13 cellular contexts compared by ENCODE assay signal in genomic region chr11:67292671-67293070, GRCh38. TPM values are rescaled to one million over a fixed set of nuclear protein-coding genes. Genes with fewer than 3 reads are reported as not detected.
DNase-seq lines count a peak whose midpoint lies in the region; ATAC-seq and TF ChIP-seq lines count a peak whose summit lies in the region.
"Had no signal": no experiment of that assay in that cellular context is flagged by ENCODE, and none has a peak within 500 bp of the region (broad histone marks: within the 10 kb centered on the region; RNA-seq: fewer than 3 reads in every experiment).

No MANE protein-coding gene starts in this region.

- peaks cover 6% of the 10 kb centered on the region for H3K9me3 Mint-ChIP-seq in activated naive CD4-positive, alpha-beta T cell treated with anti-CD3 and anti-CD28 coated beads, Interleukin-2, amount 50 U/mL, for 24 hours
- peaks cover 18% of the 10 kb centered on the region for H3K9me3 Mint-ChIP-seq in activated CD8-positive, alpha-beta T cell treated with anti-CD3 and anti-CD28 coated beads, Interleukin-2, amount 10 ng/mL, durations not matched to agents 7 days and 5 days (ENCODE audit: insufficient read depth)

- H3K27ac Mint-ChIP-seq in activated naive CD4-positive, alpha-beta T cell treated with anti-CD3 and anti-CD28 coated beads, Interleukin-2, amount 50 U/mL, for 24 hours, result peak overlapping the region; percentile 90
- peak overlapping the region; percentile 7 for H3K27ac Mint-ChIP-seq in activated CD8-positive, alpha-beta T cell treated with anti-CD3 and anti-CD28 coated beads, Interleukin-2, amount 10 ng/mL, durations not matched to agents 7 days and 5 days

- no peaks in the 10 kb centered on the region for H3K27me3 ChIP-seq in suprapubic skin
- H3K27me3 ChIP-seq in uterus, result no peaks in the 10 kb centered on the region

- H3K27ac ChIP-seq in suprapubic skin, result peak overlapping the region; percentile 59
- no peak overlapping the region for H3K27ac ChIP-seq in uterus

- no peaks in the 10 kb centered on the region for H3K27me3 Mint-ChIP-seq in activated naive CD4-positive, alpha-beta T cell treated with anti-CD3 and anti-CD28 coated beads, Interleukin-2, amount 50 U/mL, for 24 hours
- H3K27me3 Mint-ChIP-seq in activated CD8-positive, alpha-beta T cell treated with anti-CD3 and anti-CD28 coated beads, Interleukin-2, amount 10 ng/mL, durations not matched to agents 7 days and 5 days (ENCODE audit: low read depth), result no peaks in the 10 kb centered on the region

- H3K4me3 ChIP-seq in fibroblast of villous mesenchyme (ENCODE audit: low read depth, low read length) (no peak overlapping the region), suprapubic skin (no peak overlapping the region), uterus (no peak overlapping the region)

- 62% methylated on average over 3 of the region's 3 CpGs for WGBS in suprapubic skin

- H3K36me3 ChIP-seq in suprapubic skin (peaks cover 42% of the 10 kb centered on the region), uterus (no peaks in the 10 kb centered on the region)

- intact Hi-C loops in uterus (cut with DNase I; ENCODE audit: low total_unique reads), result no loop called here

- peaks cover 20% of the 10 kb centered on the region for H3K36me3 Mint-ChIP-seq in activated naive CD4-positive, alpha-beta T cell treated with anti-CD3 and anti-CD28 coated beads, Interleukin-2, amount 50 U/mL, for 24 hours
- H3K36me3 Mint-ChIP-seq in activated CD8-positive, alpha-beta T cell treated with anti-CD3 and anti-CD28 coated beads, Interleukin-2, amount 10 ng/mL, durations not matched to agents 7 days and 5 days (ENCODE audit: low read depth), result peaks cover 78% of the 10 kb centered on the region

- TF ChIP-seq POLR2A in suprapubic skin (IDR thresholded peaks at IDR 0.05), result no peak
- no peak for TF ChIP-seq POLR2A in uterus (IDR thresholded peaks at IDR 0.05)

- TF ChIP-seq CTCF in fibroblast of villous mesenchyme (IDR thresholded peaks at IDR 0.05; ENCODE audit: insufficient read depth, low read depth, low read length) (no peak), suprapubic skin (IDR thresholded peaks at IDR 0.05) (no peak), uterus (IDR thresholded peaks at IDR 0.05) (no peak)

- H3K9me3 ChIP-seq in suprapubic skin, result peaks cover 12% of the 10 kb centered on the region
- H3K9me3 ChIP-seq in uterus, result no peaks in the 10 kb centered on the region

- H3K4me3 Mint-ChIP-seq in activated naive CD4-positive, alpha-beta T cell treated with anti-CD3 and anti-CD28 coated beads, Interleukin-2, amount 50 U/mL, for 24 hours, result peak overlapping the region; percentile 3
- H3K4me3 Mint-ChIP-seq in activated CD8-positive, alpha-beta T cell treated with anti-CD3 and anti-CD28 coated beads, Interleukin-2, amount 10 ng/mL, durations not matched to agents 7 days and 5 days, result peak overlapping the region; percentile 1

- ATAC-seq in activated CD8-positive, alpha-beta T cell treated with anti-CD3 and anti-CD28 coated beads, Interleukin-2, amount 10 ng/mL, durations not matched to agents 7 days and 5 days, result no peak
- ATAC-seq in GM21717 (IDR thresholded peaks at IDR 0.05; ENCODE audit: unreplicated experiment) (no peak), GM21737 (IDR thresholded peaks at IDR 0.05; ENCODE audit: unreplicated experiment) (no peak)

- no peak for TF ChIP-seq EP300 in suprapubic skin (IDR thresholded peaks at IDR 0.05)

- POLR2A ChIA-PET in activated CD8-positive, alpha-beta T cell treated with anti-CD3 and anti-CD28 coated beads, Interleukin-2, amount 10 ng/mL, durations not matched to agents 7 days and 5 days (lab: Charles Lee), result interaction anchor here (0.7 to 1.5 kb wide), 3 partner anchors 10 to 29 kb away, joined by 3 to 6 read pairs (median 4); partner anchors contain the start of gene SSH3

- H3K4me1 Mint-ChIP-seq in activated naive CD4-positive, alpha-beta T cell treated with anti-CD3 and anti-CD28 coated beads, Interleukin-2, amount 50 U/mL, for 24 hours, result peaks cover 40% of the 10 kb centered on the region
- H3K4me1 Mint-ChIP-seq in activated CD8-positive, alpha-beta T cell treated with anti-CD3 and anti-CD28 coated beads, Interleukin-2, amount 10 ng/mL, durations not matched to agents 7 days and 5 days (ENCODE audit: low read depth), result peaks cover 61% of the 10 kb centered on the region

- peaks cover 49% of the 10 kb centered on the region for H3K4me1 ChIP-seq in suprapubic skin
- peaks cover 4 to 6% of the 10 kb centered on the region in 2 donors for H3K4me1 ChIP-seq in uterus

- CTCF ChIA-PET in activated CD8-positive, alpha-beta T cell treated with anti-CD3 and anti-CD28 coated beads, Interleukin-2, amount 10 ng/mL, durations not matched to agents 7 days and 5 days (lab: Charles Lee), result interaction anchor here (0.6 to 1.5 kb wide), 5 partner anchors 22 to 90 kb away, joined by 3 to 8 read pairs (median 3); no protein-coding TSS in a partner anchor

- no peak for DNase-seq in activated naive CD4-positive, alpha-beta T cell treated with anti-CD3 and anti-CD28 coated beads, Interleukin-2, amount 50 U/mL, for 16 hours
- DNase-seq in activated CD8-positive, alpha-beta T cell treated with anti-CD3 and anti-CD28 coated beads, Interleukin-2, amount 10 ng/mL, durations not matched to agents 7 days and 5 days, result no peak
- DNase-seq in fibroblast of villous mesenchyme (ENCODE audit: low read depth) (peak; percentile 24), suprapubic skin (ENCODE audit: low spot score in 2 of 2) (no peak), uterus (no peak)
- DNase-seq: cerebellar nuclear complex; erythroblast; NCI-H187 treated with DMSO at 0.1 percent for 48 hours; occipital lobe; stimulated activated CD8-positive, alpha-beta memory T cell treated with anti-CD3 and anti-CD28 coated beads, Interleukin-4, amount 100 ng/mL, for 48 hours had no signal

RNA-seq across cellular contexts. Expression of gene ANKRD13D, which starts 3.6 kb away (rescaled TPM):
- 100 to 1,000 TPM; 179 to 189 TPM for total RNA-seq in activated CD8-positive, alpha-beta T cell treated with anti-CD3 and anti-CD28 coated beads, Interleukin-2, amount 10 ng/mL, durations not matched to agents 7 days and 5 days
- total RNA-seq in fibroblast of villous mesenchyme (29.6 and 29.8 TPM in 2 replicates), suprapubic skin (100 to 1,000 TPM in 1 of 4 donors, 10 to 100 TPM in 3; 55.7 to 154 (median 77.2) TPM), uterus (10 to 100 TPM in 3 of 4 donors, 1 to 10 TPM in 1; 7.4 to 63.7 (median 22.5) TPM)

RNA-seq across cellular contexts. Expression of gene SSH3, which starts 10.7 kb away (rescaled TPM):
- 10 to 100 TPM; 12.0 to 13.0 TPM for total RNA-seq in activated CD8-positive, alpha-beta T cell treated with anti-CD3 and anti-CD28 coated beads, Interleukin-2, amount 10 ng/mL, durations not matched to agents 7 days and 5 days
- 16.1 and 21.2 TPM in 2 replicates for total RNA-seq in fibroblast of villous mesenchyme
- total RNA-seq in suprapubic skin, result 100 to 1,000 TPM in 1 of 4 donors, 10 to 100 TPM in 3; 49.4 to 107 (median 63.9) TPM
- 10 to 100 TPM in 3 of 4 donors, 1 to 10 TPM in 1; 7.7 to 48.8 (median 19.1) TPM for total RNA-seq in uterus

RNA-seq across cellular contexts. Expression of gene GRK2, which starts 26.4 kb away (rescaled TPM):
- total RNA-seq in activated CD8-positive, alpha-beta T cell treated with anti-CD3 and anti-CD28 coated beads, Interleukin-2, amount 10 ng/mL, durations not matched to agents 7 days and 5 days, result 100 to 1,000 TPM; 338 to 348 TPM
- total RNA-seq in fibroblast of villous mesenchyme, result 24.5 and 33.2 TPM in 2 replicates
- 100 to 1,000 TPM in 2 of 4 donors, 10 to 100 TPM in 2; 84.3 to 157 (median 105) TPM for total RNA-seq in suprapubic skin
- 10 to 100 TPM; 25.0 to 93.8 (median 64.2) TPM for total RNA-seq in uterus
